In genomic region chr1:225321784-225322183, GRCh38 we compare ENCODE assay signal across 3 cellular contexts.
"Had no signal": no experiment of that assay in that cellular context is flagged by ENCODE, and none has a peak within 500 bp of the region (broad histone marks: within the 10 kb centered on the region; RNA-seq: fewer than 3 reads in every experiment).

No MANE protein-coding gene starts in this region.

- DNase-seq: GDM1, GF-D8 had no signal

- H3K4me3 ChIP-seq: GM12878 had no signal

- ATAC-seq: GM12878 had no signal
